Comparison of ENCODE assay signal across 15 cellular contexts in the genomic region with DNA sequence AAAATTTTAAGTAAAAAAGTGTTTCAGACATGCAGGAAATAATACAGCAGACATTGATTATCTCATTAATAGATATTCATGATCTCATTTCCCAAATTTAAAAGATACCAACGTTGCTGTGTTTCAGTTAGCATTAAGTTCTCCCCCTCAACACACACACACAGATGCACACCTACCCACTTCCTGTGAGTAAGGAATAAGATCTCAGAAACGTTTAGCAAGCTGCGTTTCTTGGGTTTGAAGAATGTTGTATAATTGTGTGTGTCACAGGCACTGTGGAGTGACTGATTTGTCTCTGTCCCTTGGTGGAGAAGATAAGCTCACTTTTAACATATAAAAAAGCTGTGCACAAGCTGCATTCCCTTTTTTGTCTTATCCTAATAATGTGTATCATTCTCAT.
DNase-seq lines count a peak whose midpoint lies in the region; ATAC-seq and TF ChIP-seq lines count a peak whose summit lies in the region.
"Had no signal": no experiment of that assay in that cellular context is flagged by ENCODE, and none has a peak within 500 bp of the region (broad histone marks: within the 10 kb centered on the region; RNA-seq: fewer than 3 reads in every experiment).

No MANE protein-coding gene starts in this region.

- CTCF ChIA-PET in activated CD8-positive, alpha-beta memory T cell treated with anti-CD3 and anti-CD28 coated beads, Interleukin-2, amount 10 ng/mL, durations not matched to agents 7 days and 5 days (lab: Charles Lee) = interaction anchor here (0.6 kb wide), 1 partner anchor 242 kb away, joined by 4 read pairs; no protein-coding TSS in a partner anchor

- peaks cover 33% of the 10 kb centered on the region for H3K36me3 Mint-ChIP-seq in activated CD8-positive, alpha-beta memory T cell treated with anti-CD3 and anti-CD28 coated beads, Interleukin-2, amount 10 ng/mL, durations not matched to agents 7 days and 5 days

- no peaks in the 10 kb centered on the region for H3K4me1 ChIP-seq in thyroid gland
- H3K4me1 ChIP-seq: ascending aorta had no signal

- peaks cover 15% of the 10 kb centered on the region for H3K4me1 Mint-ChIP-seq in activated CD8-positive, alpha-beta memory T cell treated with anti-CD3 and anti-CD28 coated beads, Interleukin-2, amount 10 ng/mL, durations not matched to agents 7 days and 5 days

- no peak overlapping the region for H3K4me3 Mint-ChIP-seq in activated CD8-positive, alpha-beta memory T cell treated with anti-CD3 and anti-CD28 coated beads, Interleukin-2, amount 10 ng/mL, durations not matched to agents 7 days and 5 days

- peak; percentile 43 for DNase-seq in activated CD8-positive, alpha-beta memory T cell treated with anti-CD3 and anti-CD28 coated beads, Interleukin-2, amount 10 ng/mL, durations not matched to agents 7 days and 5 days
- DNase-seq in activated CD8-positive, alpha-beta memory T cell treated with anti-CD3 and anti-CD28 coated beads, Interleukin-2, amount 50 U/mL, for 48 hours = no peak
- DNase-seq in LHCN-M2 (ENCODE audit: low read depth) (peak; percentile 55), astrocyte of the spinal cord (ENCODE audit: low read depth, low spot score) (peak; percentile 38), skeletal muscle cell (ENCODE audit: low read depth) (peak; percentile 7), thyroid gland (no peak), hippocampal formation (lab: John Stamatoyannopoulos, UW) (no peak)
- DNase-seq: activated CD4-positive, CD25-positive, alpha-beta regulatory T cell treated with anti-CD3 and anti-CD28 coated beads, Interleukin-2, amount 50 U/mL, for 72 hours; GDM1; GOT3; NCI-H510A had no signal

- peak overlapping the region; percentile 0 for H3K27ac Mint-ChIP-seq in activated CD8-positive, alpha-beta memory T cell treated with anti-CD3 and anti-CD28 coated beads, Interleukin-2, amount 10 ng/mL, durations not matched to agents 7 days and 5 days

- no peak overlapping the region for H3K27ac ChIP-seq in thyroid gland
- H3K27ac ChIP-seq: ascending aorta, epithelial cell of prostate had no signal

- H3K36me3 ChIP-seq in thyroid gland = peaks cover 3 to 6% of the 10 kb centered on the region in 2 donors

- no peaks in the 10 kb centered on the region for H3K27me3 Mint-ChIP-seq in activated CD8-positive, alpha-beta memory T cell treated with anti-CD3 and anti-CD28 coated beads, Interleukin-2, amount 10 ng/mL, durations not matched to agents 7 days and 5 days

- TF ChIP-seq POLR2A in thyroid gland (IDR thresholded peaks at IDR 0.05) = no peak

- H3K4me3 ChIP-seq in astrocyte of the spinal cord (ENCODE audit: low read depth, low read length) (no peak overlapping the region), skeletal muscle cell (ENCODE audit: low read depth, low read length) (no peak overlapping the region), thyroid gland (replicated peaks in 1 of 3) (no peak overlapping the region)
- H3K4me3 ChIP-seq: ascending aorta had no signal

- ATAC-seq in activated CD8-positive, alpha-beta memory T cell treated with anti-CD3 and anti-CD28 coated beads, Interleukin-2, amount 10 ng/mL, durations not matched to agents 7 days and 5 days = peak; percentile 80
- no peak for ATAC-seq in HG03095 (IDR thresholded peaks at IDR 0.05; ENCODE audit: unreplicated experiment)
- ATAC-seq: sciatic nerve had no signal

- H3K9me3 Mint-ChIP-seq in activated CD8-positive, alpha-beta memory T cell treated with anti-CD3 and anti-CD28 coated beads, Interleukin-2, amount 10 ng/mL, durations not matched to agents 7 days and 5 days (ENCODE audit: low read depth) = peaks cover 3% of the 10 kb centered on the region

- intact Hi-C loops in thyroid gland (cut with DNase I) = no loop called here

- H3K9me3 ChIP-seq in thyroid gland = no peaks in the 10 kb centered on the region
- H3K9me3 ChIP-seq: ascending aorta had no signal

- no peak for TF ChIP-seq CTCF in astrocyte of the spinal cord (IDR thresholded peaks at IDR 0.05; ENCODE audit: low read depth, low read length)
- TF ChIP-seq CTCF in thyroid gland (IDR thresholded peaks at IDR 0.05) = no peak

- in situ Hi-C loops in astrocyte of the spinal cord (cut with HindIII; ENCODE audit: low sequenced_read_pairs) = no loop called here

- WGBS in thyroid gland, 2 donors = 55 to 61% methylated on average over 3 of the region's 3 CpGs

- no peaks in the 10 kb centered on the region for H3K27me3 ChIP-seq in thyroid gland
- H3K27me3 ChIP-seq: ascending aorta had no signal

Comparison
In these comparisons a context has a peak if more than half of its experiments do, and no peak if none do; other contexts are left out.
1. DNase-seq: peak in activated CD8-positive, alpha-beta memory T cell treated with anti-CD3 and anti-CD28 coated beads, Interleukin-2, amount 10 ng/mL, durations not matched to agents 7 days and 5 days (single experiment), LHCN-M2 (single experiment), astrocyte of the spinal cord (single experiment) and skeletal muscle cell (single experiment); none in activated CD8-positive, alpha-beta memory T cell treated with anti-CD3 and anti-CD28 coated beads, Interleukin-2, amount 50 U/mL, for 48 hours (single experiment), thyroid gland (0 of 2) and hippocampal formation (0 of 2).